In the genomic region with DNA sequence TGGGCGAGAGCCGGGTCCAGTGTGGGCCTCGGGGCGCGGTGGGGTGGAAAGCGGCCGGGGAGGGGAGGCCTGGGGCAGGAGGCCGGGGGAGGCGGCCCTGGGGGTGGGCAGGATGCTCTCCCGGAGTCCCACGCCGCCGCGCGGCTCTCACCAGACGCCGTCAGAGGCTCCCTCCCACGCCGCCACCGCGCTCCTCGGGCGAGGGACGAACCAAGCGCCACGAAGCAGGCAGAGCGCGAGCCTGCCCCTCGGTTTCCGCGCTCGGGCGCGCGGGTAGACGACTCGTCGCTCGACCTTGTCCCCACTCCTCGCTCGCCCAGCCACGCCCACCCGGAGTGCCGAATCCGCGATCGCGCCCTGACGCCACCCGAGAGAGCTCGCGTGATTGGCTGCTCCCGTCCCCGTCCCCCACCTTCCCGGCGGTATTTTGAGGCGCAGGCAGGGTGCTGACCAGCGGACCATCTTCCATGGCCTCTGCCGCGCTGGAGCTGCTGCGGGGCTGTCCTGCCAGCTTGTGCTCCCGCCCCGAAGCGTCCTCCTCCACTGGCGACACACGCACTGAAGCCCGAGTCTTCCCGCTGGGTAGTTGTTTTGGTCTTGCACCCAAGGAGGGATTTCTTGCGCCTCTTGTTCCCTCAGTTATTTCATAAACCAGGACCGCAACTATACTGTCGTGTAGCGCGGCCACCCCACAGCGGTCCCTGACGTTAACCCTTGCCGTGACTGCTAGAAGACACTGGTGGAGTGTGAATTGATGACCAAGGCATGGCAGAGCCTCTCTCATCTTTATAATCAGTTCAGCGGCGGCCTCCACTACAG, we compare ENCODE assay signal across 8 cellular contexts. TPM values are rescaled to one million over a fixed set of nuclear protein-coding genes. Genes with fewer than 3 reads are reported as not detected.
DNase-seq lines count a peak whose midpoint lies in the region; FAIRE-seq and TF ChIP-seq lines count a peak whose summit lies in the region.

A gene with protein sequence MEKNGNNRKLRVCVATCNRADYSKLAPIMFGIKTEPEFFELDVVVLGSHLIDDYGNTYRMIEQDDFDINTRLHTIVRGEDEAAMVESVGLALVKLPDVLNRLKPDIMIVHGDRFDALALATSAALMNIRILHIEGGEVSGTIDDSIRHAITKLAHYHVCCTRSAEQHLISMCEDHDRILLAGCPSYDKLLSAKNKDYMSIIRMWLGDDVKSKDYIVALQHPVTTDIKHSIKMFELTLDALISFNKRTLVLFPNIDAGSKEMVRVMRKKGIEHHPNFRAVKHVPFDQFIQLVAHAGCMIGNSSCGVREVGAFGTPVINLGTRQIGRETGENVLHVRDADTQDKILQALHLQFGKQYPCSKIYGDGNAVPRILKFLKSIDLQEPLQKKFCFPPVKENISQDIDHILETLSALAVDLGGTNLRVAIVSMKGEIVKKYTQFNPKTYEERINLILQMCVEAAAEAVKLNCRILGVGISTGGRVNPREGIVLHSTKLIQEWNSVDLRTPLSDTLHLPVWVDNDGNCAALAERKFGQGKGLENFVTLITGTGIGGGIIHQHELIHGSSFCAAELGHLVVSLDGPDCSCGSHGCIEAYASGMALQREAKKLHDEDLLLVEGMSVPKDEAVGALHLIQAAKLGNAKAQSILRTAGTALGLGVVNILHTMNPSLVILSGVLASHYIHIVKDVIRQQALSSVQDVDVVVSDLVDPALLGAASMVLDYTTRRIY (minus strand): TSS at position 279 of the 819 bp plus-strand sequence. CDS start 9,093 bp downstream, outside the sequence.

- H3K27me3 ChIP-seq in Loucy (ENCODE audit: insufficient read depth, low read length, poor library complexity, severe bottlenecking) = no peaks in the 10 kb centered on the region
- no peaks in the 10 kb centered on the region for H3K27me3 ChIP-seq in neuronal stem cell (ENCODE audit: control insufficient read depth in 3 of 3, insufficient read depth in 3 of 3, low read depth in 1 of 3, low read length in 3 of 3)
- H3K27me3 ChIP-seq in subcutaneous abdominal adipose tissue (ENCODE audit: control insufficient read depth in 5 of 5, insufficient read depth in 4 of 5, low read length in 5 of 5) = no peaks in the 10 kb centered on the region

- no peaks in the 10 kb centered on the region for H3K36me3 ChIP-seq in Loucy (ENCODE audit: insufficient read depth, low read length)
- H3K36me3 ChIP-seq in SK-N-MC (ENCODE audit: insufficient read depth, low read length) = no peaks in the 10 kb centered on the region
- peaks cover 0 to 23% of the 10 kb centered on the region in 2 donors for H3K36me3 ChIP-seq in neuronal stem cell (replicated peaks in 1 of 2; ENCODE audit: control insufficient read depth in 2 of 2, insufficient read depth in 2 of 2, low read length in 2 of 2)
- H3K36me3 ChIP-seq in subcutaneous abdominal adipose tissue (ENCODE audit: control insufficient read depth in 5 of 5, insufficient read depth in 5 of 5, low read length in 5 of 5) = no peaks in the 10 kb centered on the region

- H3K18ac ChIP-seq in neuronal stem cell (ENCODE audit: low read length) = peak within 1 kb of the TSS; percentile 99

- peaks cover 5% of the 10 kb centered on the region for H3K4me1 ChIP-seq in Loucy (ENCODE audit: insufficient read depth, low read length, poor library complexity, severe bottlenecking)
- H3K4me1 ChIP-seq in neuronal stem cell (ENCODE audit: control insufficient read depth in 2 of 2, insufficient read depth in 1 of 2, low read depth in 1 of 2, low read length in 2 of 2) = peaks cover 0 to 4% of the 10 kb centered on the region in 2 donors
- peaks cover 4 to 16% (median 13%) of the 10 kb centered on the region in 5 donors for H3K4me1 ChIP-seq in subcutaneous abdominal adipose tissue (ENCODE audit: control insufficient read depth in 5 of 5, insufficient read depth in 5 of 5, low read length in 5 of 5)

- H3K9me3 ChIP-seq in Loucy (ENCODE audit: insufficient read depth, low read depth, low read length) = no peaks in the 10 kb centered on the region
- H3K9me3 ChIP-seq in SK-N-MC (ENCODE audit: low read depth, low read length) = no peaks in the 10 kb centered on the region
- peaks cover 2 to 5% of the 10 kb centered on the region in 2 donors for H3K9me3 ChIP-seq in neuronal stem cell (replicated peaks in 1 of 2; ENCODE audit: control insufficient read depth in 2 of 2, insufficient read depth in 1 of 2, low read depth in 1 of 2, low read length in 2 of 2)
- no peaks in the 10 kb centered on the region for H3K9me3 ChIP-seq in subcutaneous abdominal adipose tissue (ENCODE audit: control insufficient read depth in 5 of 5, low read length in 5 of 5)

- H3K4me2 ChIP-seq in Loucy (ENCODE audit: low read depth, low read length, poor library complexity, severe bottlenecking) (peak within 1 kb of the TSS; percentile 92), neuronal stem cell (ENCODE audit: insufficient read depth, low read length, poor library complexity, severe bottlenecking) (peak within 1 kb of the TSS; percentile 67)

- peaks cover 18% of the 10 kb centered on the region for H3K4me1 Mint-ChIP-seq in activated naive CD4-positive, alpha-beta T cell treated with anti-CD3 and anti-CD28 coated beads, Interleukin-2, amount 10 ng/mL, durations not matched to agents 7 days and 5 days

- peaks cover 8% of the 10 kb centered on the region for H4K20me1 ChIP-seq in Loucy (ENCODE audit: insufficient read depth, low read length, poor library complexity, severe bottlenecking)

- H3K27ac ChIP-seq in SK-N-MC (no peak within 1 kb of the TSS), neuronal stem cell (replicated peaks; ENCODE audit: low read length) (peak within 1 kb of the TSS; percentile 85), subcutaneous abdominal adipose tissue (ENCODE audit: low read depth, low read length) (peak within 1 kb of the TSS; percentile 92)

- peak within 1 kb of the TSS; percentile 93 for H3K27ac Mint-ChIP-seq in activated naive CD4-positive, alpha-beta T cell treated with anti-CD3 and anti-CD28 coated beads, Interleukin-2, amount 10 ng/mL, durations not matched to agents 7 days and 5 days

- no peak within 1 kb of the TSS for H2BK12ac ChIP-seq in neuronal stem cell (ENCODE audit: low read length)

- H2BK15ac ChIP-seq in neuronal stem cell (ENCODE audit: low read length) = peak within 1 kb of the TSS; percentile 89

- peak within 1 kb of the TSS; percentile 50 for H3K23ac ChIP-seq in neuronal stem cell (ENCODE audit: low read depth, low read length, poor library complexity)

- DNase-seq in EH (ENCODE audit: low read depth) (peak; percentile 96), H4 (ENCODE audit: low spot score) (peak; percentile 98), SK-N-MC (ENCODE audit: low read depth, low spot score) (no peak), frontal cortex (ENCODE audit: low spot score in 2 of 2) (peak; percentile 89 to 92), neuronal stem cell (ENCODE audit: low spot score) (peak; percentile 93)
- peak; percentile 99 for DNase-seq in activated naive CD4-positive, alpha-beta T cell treated with anti-CD3 and anti-CD28 coated beads, Interleukin-2, amount 10 ng/mL, durations not matched to agents 7 days and 5 days

- peaks cover 23% of the 10 kb centered on the region for H3K79me2 ChIP-seq in Loucy (ENCODE audit: insufficient read depth, low read length)

- peaks cover 5% of the 10 kb centered on the region for H3K79me1 ChIP-seq in neuronal stem cell (ENCODE audit: low read depth, low read length)

- H3F3A ChIP-seq in Loucy (ENCODE audit: low read depth) = no peaks in the 10 kb centered on the region

- H3K9ac ChIP-seq in Loucy (ENCODE audit: low read depth, low read length, poor library complexity, severe bottlenecking) (peak within 1 kb of the TSS; percentile 85), SK-N-MC (ENCODE audit: insufficient read length) (peak within 1 kb of the TSS; percentile 73), neuronal stem cell (ENCODE audit: low read depth, low read length, poor library complexity) (peak within 1 kb of the TSS; percentile 94), subcutaneous abdominal adipose tissue (ENCODE audit: low read length in 5 of 5) (peak within 1 kb of the TSS; percentile 72 to 86 (median 76))

- peak within 1 kb of the TSS; percentile 92 for H2AK5ac ChIP-seq in neuronal stem cell (ENCODE audit: low read depth, low read length)

- FAIRE-seq in frontal cortex (lab: Jason Lieb, UNC) = no peak

- no peak within 1 kb of the TSS for H4K91ac ChIP-seq in neuronal stem cell (ENCODE audit: low read depth, low read length, poor library complexity)

- no peaks in the 10 kb centered on the region for H3K9me2 ChIP-seq in Loucy (replicated peaks; ENCODE audit: low read depth, low read length)

- WGBS in neuronal stem cell (ENCODE audit: extremely low coverage in 2 of 2, insufficient read length in 2 of 2, insufficient replicate concordance in 1 of 2), 2 donors = no CpG with 5 or more reads among the region's 78 CpGs

- no peak for TF ChIP-seq CTCF in Loucy (conservative IDR thresholded peaks at IDR 0.05; ENCODE audit: low read length)

- H2BK120ac ChIP-seq in neuronal stem cell (ENCODE audit: low read depth, low read length) = no peak within 1 kb of the TSS

- peak within 1 kb of the TSS; percentile 94 for H3K4me3 ChIP-seq in Loucy (ENCODE audit: low read length, poor library complexity, severe bottlenecking)
- H3K4me3 ChIP-seq in SK-N-MC = peak within 1 kb of the TSS; percentile 91
- peak within 1 kb of the TSS; percentile 57 to 92 for H3K4me3 ChIP-seq in neuronal stem cell (ENCODE audit: low read length in 2 of 2)
- H3K4me3 ChIP-seq in subcutaneous abdominal adipose tissue (ENCODE audit: low read depth in 1 of 5, low read length in 5 of 5) = peak within 1 kb of the TSS; percentile 83 to 96 (median 90)

- no peak within 1 kb of the TSS for H4K8ac ChIP-seq in neuronal stem cell (ENCODE audit: low read depth, low read length)

- H3K9me3 Mint-ChIP-seq in activated naive CD4-positive, alpha-beta T cell treated with anti-CD3 and anti-CD28 coated beads, Interleukin-2, amount 10 ng/mL, durations not matched to agents 7 days and 5 days = no peaks in the 10 kb centered on the region

- peak within 1 kb of the TSS; percentile 97 for H2AFZ ChIP-seq in Loucy (ENCODE audit: low read length)
- H2AFZ ChIP-seq in neuronal stem cell (ENCODE audit: low read length) = peak within 1 kb of the TSS; percentile 85

- H3K4ac ChIP-seq in neuronal stem cell (ENCODE audit: low read length) = no peak within 1 kb of the TSS

- CTCF ChIA-PET in activated naive CD4-positive, alpha-beta T cell treated with anti-CD3 and anti-CD28 coated beads, Interleukin-2, amount 10 ng/mL, durations not matched to agents 7 days and 5 days (lab: Charles Lee) = interaction anchor here (1.0 kb wide), 1 partner anchor 10 kb away, joined by 4 read pairs; no protein-coding TSS in a partner anchor

- H3K14ac ChIP-seq in neuronal stem cell (ENCODE audit: low read length) = peak within 1 kb of the TSS; percentile 82

- peak within 1 kb of the TSS; percentile 61 for H2BK5ac ChIP-seq in neuronal stem cell (ENCODE audit: low read length)

- no peaks in the 10 kb centered on the region for H3K27me3 Mint-ChIP-seq in activated naive CD4-positive, alpha-beta T cell treated with anti-CD3 and anti-CD28 coated beads, Interleukin-2, amount 10 ng/mL, durations not matched to agents 7 days and 5 days

- H3K4me3 Mint-ChIP-seq in activated naive CD4-positive, alpha-beta T cell treated with anti-CD3 and anti-CD28 coated beads, Interleukin-2, amount 10 ng/mL, durations not matched to agents 7 days and 5 days = peak within 1 kb of the TSS; percentile 88

- H3K36me3 Mint-ChIP-seq in activated naive CD4-positive, alpha-beta T cell treated with anti-CD3 and anti-CD28 coated beads, Interleukin-2, amount 10 ng/mL, durations not matched to agents 7 days and 5 days = no peaks in the 10 kb centered on the region

RNA-seq across cellular contexts. Expression of the gene that starts here (rescaled TPM):
- 28.3 and 29.8 TPM in 2 replicates for total RNA-seq in H4 (2014; rRNA removed; shearing (Covaris generic))
- 45.2 TPM for total RNA-seq in frontal cortex
- 13.5 TPM for polyA plus RNA-seq in neuronal stem cell (2013, experiment 1 of 2)
- 13.8 TPM for polyA plus RNA-seq in neuronal stem cell (2013, experiment 2 of 2)
